ENCODE assay signal across 15 cellular contexts in the genomic region with DNA sequence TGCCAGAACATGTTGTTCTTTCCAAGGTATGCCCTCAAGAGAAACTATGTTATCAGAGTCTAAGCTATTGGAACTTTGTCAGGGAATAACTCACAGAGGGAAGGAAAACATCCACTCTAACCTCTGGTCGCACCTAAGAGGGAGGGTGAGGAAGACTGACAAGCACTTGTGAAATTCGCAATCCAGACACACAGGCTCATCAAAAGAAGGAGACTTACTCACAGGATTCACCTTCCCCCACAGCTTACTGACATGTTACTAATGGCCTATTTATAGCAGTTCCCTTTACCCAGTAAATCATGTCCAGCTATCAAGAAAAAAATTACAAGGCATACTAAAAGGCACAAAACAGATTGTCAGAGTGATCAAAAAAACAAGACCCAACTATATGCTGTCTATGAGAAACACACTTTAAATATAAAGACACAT. TPM values are rescaled to one million over a fixed set of nuclear protein-coding genes. Genes with fewer than 3 reads are reported as not detected.
DNase-seq lines count a peak whose midpoint lies in the region; ATAC-seq, FAIRE-seq and TF ChIP-seq lines count a peak whose summit lies in the region.
"Had no signal": no experiment of that assay in that cellular context is flagged by ENCODE, and none has a peak within 500 bp of the region (broad histone marks: within the 10 kb centered on the region; RNA-seq: fewer than 3 reads in every experiment).

No MANE protein-coding gene starts in this region.

- H3K27me3 ChIP-seq in astrocyte (ENCODE audit: insufficient read depth, low read length) = no peaks in the 10 kb centered on the region
- H3K27me3 ChIP-seq in hepatocyte = no peaks in the 10 kb centered on the region
- H3K27me3 ChIP-seq in stomach = no peaks in the 10 kb centered on the region
- H3K27me3 ChIP-seq: Peyer's patch had no signal

- no peak for TF ChIP-seq EP300 in stomach (IDR thresholded peaks at IDR 0.05)

- intact Hi-C loops in stomach (cut with DNase I; ENCODE audit: low total_unique reads) = no loop called here

- 35% methylated on average over 2 of the region's 2 CpGs for WGBS in hepatocyte (ENCODE audit: low lambda C conversion rate, missing lambda C conversion rate)
- 20 to 30% (median 22%) methylated on average over 2 of the region's 2 CpGs for WGBS in stomach, 5 donors

- H3K4me1 ChIP-seq in astrocyte (ENCODE audit: insufficient read depth, low read length) (no peaks in the 10 kb centered on the region), hepatocyte (ENCODE audit: insufficient read depth) (peaks cover 4% of the 10 kb centered on the region), stomach (peaks cover 0 to 8% (median 0%) of the 10 kb centered on the region in 4 donors)
- H3K4me1 ChIP-seq: Peyer's patch had no signal

- DNase-seq in HTR-8/SVneo (ENCODE audit: insufficient read length, low spot score) = peak; percentile 27
- DNase-seq in astrocyte (ENCODE audit: low read depth) = peak; percentile 50
- peak; percentile 58 for DNase-seq in hepatocyte (ENCODE audit: low spot score)
- DNase-seq in stomach = no peak
- no peak for DNase-seq in GM19240 (ENCODE audit: insufficient read length, low spot score)
- DNase-seq in activated CD8-positive, alpha-beta memory T cell treated with anti-CD3 and anti-CD28 coated beads, Interleukin-2, amount 50 U/mL, for 48 hours = no peak
- DNase-seq: activated CD4-positive, alpha-beta T cell treated with anti-CD3 and anti-CD28 coated beads for 48 hours; CD8-positive, alpha-beta memory T cell; Peyer's patch; retina; stimulated activated naive CD8-positive, alpha-beta T cell treated with anti-CD3 and anti-CD28 coated beads, Interleukin-15, amount 100 ng/mL, for 72 hours had no signal

- H3K36me3 ChIP-seq in astrocyte (ENCODE audit: insufficient read depth, low read length) = no peaks in the 10 kb centered on the region
- H3K36me3 ChIP-seq in hepatocyte (replicated peaks; ENCODE audit: insufficient read depth, low read depth) = no peaks in the 10 kb centered on the region
- H3K36me3 ChIP-seq in stomach = no peaks in the 10 kb centered on the region
- H3K36me3 ChIP-seq: Peyer's patch had no signal

- H3K4me3 ChIP-seq in astrocyte (ENCODE audit: insufficient read depth, low read depth, low read length) (no peak overlapping the region), hepatocyte (no peak overlapping the region), stomach (no peak overlapping the region)
- H3K4me3 ChIP-seq: Peyer's patch had no signal

- H3K9ac ChIP-seq in astrocyte (ENCODE audit: low read length) = no peak overlapping the region

- H2AFZ ChIP-seq in astrocyte (ENCODE audit: low read depth, low read length) (no peak overlapping the region), hepatocyte (no peak overlapping the region)

- FAIRE-seq in HTR-8/SVneo (lab: Jason Lieb, UNC) = peak; percentile 46
- no peak for FAIRE-seq in astrocyte (lab: Jason Lieb, UNC)
- FAIRE-seq: endothelial cell of umbilical vein had no signal

- H3K9me3 ChIP-seq in astrocyte (ENCODE audit: insufficient read depth, low read depth, low read length) (no peaks in the 10 kb centered on the region), hepatocyte (ENCODE audit: low read depth) (no peaks in the 10 kb centered on the region), stomach (no peaks in the 10 kb centered on the region)
- H3K9me3 ChIP-seq: Peyer's patch had no signal

- peak overlapping the region; percentile 97 for H3K27ac Mint-ChIP-seq in astrocyte (ENCODE audit: unreplicated experiment)
- H3K27ac Mint-ChIP-seq: CD8-positive, alpha-beta memory T cell; stimulated activated naive CD8-positive, alpha-beta T cell treated with anti-CD3 and anti-CD28 coated beads, Interleukin-15, amount 100 ng/mL, for 72 hours; T-helper 1 cell treated with Interleukin-12 subunit alpha and Interleukin-12 subunit beta and Interleukin-4 antibody, amounts not matched to agents 30 μg/mL and 1 μg/mL, for 36 hours had no signal

- H3K4me1 Mint-ChIP-seq in astrocyte (ENCODE audit: low read depth, unreplicated experiment) = peaks cover 12% of the 10 kb centered on the region
- H3K4me1 Mint-ChIP-seq: stimulated activated naive CD8-positive, alpha-beta T cell treated with anti-CD3 and anti-CD28 coated beads, Interleukin-15, amount 100 ng/mL, for 72 hours had no signal

- H3K36me3 Mint-ChIP-seq in astrocyte (ENCODE audit: low read depth, unreplicated experiment) = no peaks in the 10 kb centered on the region

- no peak overlapping the region for H3K4me2 ChIP-seq in astrocyte (ENCODE audit: low read length)
- H3K4me2 ChIP-seq in hepatocyte = no peak overlapping the region

- no peaks in the 10 kb centered on the region for H3K27me3 Mint-ChIP-seq in astrocyte (ENCODE audit: low read depth, unreplicated experiment)
- H3K27me3 Mint-ChIP-seq: stimulated activated naive CD8-positive, alpha-beta T cell treated with anti-CD3 and anti-CD28 coated beads, Interleukin-15, amount 100 ng/mL, for 72 hours had no signal

- H4K20me1 ChIP-seq in astrocyte (ENCODE audit: insufficient read depth, low read length) = no peaks in the 10 kb centered on the region
- H4K20me1 ChIP-seq in hepatocyte (ENCODE audit: insufficient read depth, poor library complexity, severe bottlenecking) = no peaks in the 10 kb centered on the region

- no peak overlapping the region for H3K27ac ChIP-seq in astrocyte (ENCODE audit: low read depth, low read length)
- H3K27ac ChIP-seq in hepatocyte = peak overlapping the region; percentile 73
- H3K27ac ChIP-seq in stomach = peak overlapping the region; percentile 27 to 68 (median 60)
- H3K27ac ChIP-seq: Peyer's patch had no signal

- no peaks in the 10 kb centered on the region for H3K79me2 ChIP-seq in astrocyte (ENCODE audit: insufficient read depth, low read length)
- no peaks in the 10 kb centered on the region for H3K79me2 ChIP-seq in hepatocyte

- ATAC-seq in HG02623 (IDR thresholded peaks at IDR 0.05; ENCODE audit: unreplicated experiment) = no peak
- ATAC-seq: stimulated activated naive CD8-positive, alpha-beta T cell treated with anti-CD3 and anti-CD28 coated beads, Interleukin-15, amount 100 ng/mL, for 72 hours had no signal

- TF ChIP-seq POLR2A in stomach (IDR thresholded peaks at IDR 0.05) = no peak

- peak overlapping the region; percentile 51 for H3K4me3 Mint-ChIP-seq in astrocyte (ENCODE audit: unreplicated experiment)
- H3K4me3 Mint-ChIP-seq: CD8-positive, alpha-beta memory T cell; stimulated activated naive CD8-positive, alpha-beta T cell treated with anti-CD3 and anti-CD28 coated beads, Interleukin-15, amount 100 ng/mL, for 72 hours; T-helper 1 cell treated with Interleukin-12 subunit alpha and Interleukin-12 subunit beta and Interleukin-4 antibody, amounts not matched to agents 30 μg/mL and 1 μg/mL, for 36 hours had no signal

- H3K9me2 ChIP-seq in hepatocyte (replicated peaks; ENCODE audit: insufficient read depth) = no peaks in the 10 kb centered on the region

- H3K9me3 Mint-ChIP-seq in astrocyte (ENCODE audit: unreplicated experiment) = no peaks in the 10 kb centered on the region
- H3K9me3 Mint-ChIP-seq: CD8-positive, alpha-beta memory T cell; stimulated activated naive CD8-positive, alpha-beta T cell treated with anti-CD3 and anti-CD28 coated beads, Interleukin-15, amount 100 ng/mL, for 72 hours; T-helper 1 cell treated with Interleukin-12 subunit alpha and Interleukin-12 subunit beta and Interleukin-4 antibody, amounts not matched to agents 30 μg/mL and 1 μg/mL, for 36 hours had no signal

- TF ChIP-seq CTCF in astrocyte (IDR thresholded peaks at IDR 0.05; ENCODE audit: insufficient read depth, low read depth, low read length) = no peak
- no peak for TF ChIP-seq CTCF in hepatocyte (IDR thresholded peaks at IDR 0.05; ENCODE audit: poor library complexity)
- TF ChIP-seq CTCF in stomach (IDR thresholded peaks at IDR 0.05) = no peak

RNA-seq across cellular contexts. Expression of a gene that starts 36.9 kb away (rescaled TPM):
- not detected in 2 replicates for total RNA-seq in astrocyte
- total RNA-seq in hepatocyte = 0.07 TPM in 1 of 2 replicates, not detected in the other
- not detected in 2 replicates for polyA plus RNA-seq in hepatocyte
- not detected for total RNA-seq in stomach
- polyA plus RNA-seq in stomach = under 1 TPM in 1 of 3 donors, not detected in 2; 0.61 TPM
- total RNA-seq: cardiac septum; CD8-positive, alpha-beta memory T cell; endothelial cell of umbilical vein; Peyer's patch had no signal
- polyA plus RNA-seq: endothelial cell of umbilical vein had no signal

RNA-seq across cellular contexts. Expression of a gene that starts 48.8 kb away (rescaled TPM):
- 16.6 and 22.6 TPM in 2 replicates for total RNA-seq in astrocyte
- 20.9 and 21.1 TPM in 2 replicates for total RNA-seq in hepatocyte
- polyA plus RNA-seq in hepatocyte = 3.9 and 4.4 TPM in 2 replicates
- total RNA-seq in stomach = 10 to 100 TPM in 2 of 5 donors, 1 to 10 TPM in 3; 2.3 to 26.4 (median 5.5) TPM
- polyA plus RNA-seq in stomach = 1 to 10 TPM; 1.1 to 1.7 (median 1.7) TPM

RNA-seq across cellular contexts. Expression of a gene that starts 48.8 kb away (rescaled TPM):
- total RNA-seq in astrocyte (12.0 and 16.9 TPM in 2 replicates), hepatocyte (39.6 and 40.0 TPM in 2 replicates), stomach (10 to 100 TPM in 1 of 5 donors, 1 to 10 TPM in 3, not detected in 1; 1.8 to 11.7 (median 7.6) TPM)
- polyA plus RNA-seq in hepatocyte (73.2 and 75.8 TPM in 2 replicates), stomach (10 to 100 TPM in 1 of 3 donors, 1 to 10 TPM in 2; 5.8 to 15.1 (median 8.1) TPM)

Comparison
In these comparisons a context has a peak if more than half of its experiments do, and no peak if none do; other contexts are left out.
1. DNase-seq: peak in HTR-8/SVneo (single experiment), astrocyte (single experiment) and hepatocyte (single experiment); none in stomach (single experiment), GM19240 (single experiment) and activated CD8-positive, alpha-beta memory T cell treated with anti-CD3 and anti-CD28 coated beads, Interleukin-2, amount 50 U/mL, for 48 hours (single experiment).